ENCODE assay signal across 8 cellular contexts in genomic region chr20:2751347-2751867, GRCh38. TPM values are rescaled to one million over a fixed set of nuclear protein-coding genes. Genes with fewer than 3 reads are reported as not detected.
A peak's percentile ranks its signal among the peaks of the same experiment; 100 is the strongest.
DNase-seq lines count a peak whose midpoint lies in the region; ATAC-seq and TF ChIP-seq lines count a peak whose summit lies in the region.

No MANE protein-coding gene starts in this region.

- peak overlapping the region; percentile 50; the same call in 1 of the 2 replicates for H3K27ac ChIP-seq in VCaP
- peak overlapping the region; percentile 49 for H3K27ac ChIP-seq in hepatocyte
- peak overlapping the region in 5 of 8 donors; percentile 12 to 61 (median 49) for H3K27ac ChIP-seq in spleen
- H3K27ac ChIP-seq in caudate nucleus (ENCODE audit: low read depth, low read length): no peak overlapping the region

- TF ChIP-seq CTCF in VCaP (conservative IDR thresholded peaks at IDR 0.05): no peak
- no peak for TF ChIP-seq CTCF in hepatocyte (IDR thresholded peaks at IDR 0.05; ENCODE audit: poor library complexity)
- no peak for TF ChIP-seq CTCF in spleen (IDR thresholded peaks at IDR 0.05 in 8 of 11, conservative IDR thresholded peaks at IDR 0.05 in 3 of 11)

- peak overlapping the region; percentile 96 for H3K4me2 ChIP-seq in hepatocyte

- H3K4me3 ChIP-seq in hepatocyte: peak overlapping the region; percentile 30
- peak overlapping the region; percentile 24 to 78 (median 44) for H3K4me3 ChIP-seq in spleen

- H3K27me3 ChIP-seq in hepatocyte (peaks cover 64% of the 10 kb centered on the region), spleen (replicated peaks in 1 of 7) (peaks cover 0 to 83% (median 35%) of the 10 kb centered on the region in 7 donors)

- DNase-seq in NCI-H1092 treated with DMSO at 0.1 percent for 48 hours (lab: John Stamatoyannopoulos, UW) (peak; percentile 16), NCI-H1092 (lab: John Stamatoyannopoulos, UW) (no peak), hepatocyte (ENCODE audit: low spot score) (no peak), spleen (peak; percentile 66), caudate nucleus (lab: John Stamatoyannopoulos, UW) (no peak)

- H3K9me2 ChIP-seq in hepatocyte (replicated peaks; ENCODE audit: insufficient read depth): no peaks in the 10 kb centered on the region

- ATAC-seq in HG03354 (IDR thresholded peaks at IDR 0.05; ENCODE audit: poor library complexity, severe bottlenecking, unreplicated experiment) (no peak), HG03439 (IDR thresholded peaks at IDR 0.05; ENCODE audit: unreplicated experiment) (no peak)

- no peaks in the 10 kb centered on the region for H3K9me3 ChIP-seq in hepatocyte (ENCODE audit: low read depth)
- no peaks in the 10 kb centered on the region for H3K9me3 ChIP-seq in spleen

- H2AFZ ChIP-seq in hepatocyte: peak overlapping the region; percentile 63

- no peak for TF ChIP-seq POLR2A in spleen (IDR thresholded peaks at IDR 0.05)

- H3K4me1 ChIP-seq in hepatocyte (ENCODE audit: insufficient read depth) (peaks cover 25% of the 10 kb centered on the region), spleen (peaks cover 13 to 52% (median 35%) of the 10 kb centered on the region in 6 donors)

- WGBS in hepatocyte (ENCODE audit: low lambda C conversion rate, missing lambda C conversion rate): 4% methylated on average over 13 of the region's 25 CpGs
- 2 to 3% (median 3%) methylated on average over 8 to 25 of the region's 25 CpGs for WGBS in spleen, 5 donors

- H4K20me1 ChIP-seq in hepatocyte (ENCODE audit: insufficient read depth, poor library complexity, severe bottlenecking): no peaks in the 10 kb centered on the region

- intact Hi-C loops in spleen (cut with DNase I; ENCODE audit: low total_unique reads): no loop called here

- no peaks in the 10 kb centered on the region for H3K79me2 ChIP-seq in hepatocyte

- H3K36me3 ChIP-seq in hepatocyte (replicated peaks; ENCODE audit: insufficient read depth, low read depth) (no peaks in the 10 kb centered on the region), spleen (no peaks in the 10 kb centered on the region)

RNA-seq across cellular contexts. Expression of gene CPXM1, which starts 49.0 kb away (rescaled TPM):
- total RNA-seq in hepatocyte: 47.9 and 57.8 TPM in 2 replicates
- polyA plus RNA-seq in hepatocyte: 66.3 and 82.5 TPM in 2 replicates
- total RNA-seq in spleen: 1 to 10 TPM in 2 of 7 donors, under 1 TPM in 5; 0.23 to 1.9 (median 0.44) TPM
- 1 to 10 TPM in 1 of 3 donors, under 1 TPM in 2; 0.41 to 2.9 (median 0.64) TPM for polyA plus RNA-seq in spleen

RNA-seq across cellular contexts. Expression of gene EBF4, which starts 58.8 kb away (rescaled TPM):
- total RNA-seq in hepatocyte: 10.7 and 11.6 TPM in 2 replicates
- polyA plus RNA-seq in hepatocyte: 17.9 and 27.1 TPM in 2 replicates
- 10 to 100 TPM in 2 of 7 donors, 1 to 10 TPM in 5; 3.9 to 19.2 (median 6.9) TPM for total RNA-seq in spleen
- 1 to 10 TPM; 2.5 to 4.8 (median 4.8) TPM for polyA plus RNA-seq in spleen

Comparison
In these comparisons a context has a peak if more than half of its experiments do, and no peak if none do; other contexts are left out.
1. DNase-seq: peak in NCI-H1092 treated with DMSO at 0.1 percent for 48 hours (single experiment) and spleen (single experiment); none in NCI-H1092 (single experiment), hepatocyte (single experiment) and caudate nucleus (0 of 61).
2. RNA of gene CPXM1, which starts 49.0 kb away (total RNA-seq): 47.9 to 57.8 TPM in hepatocyte; 0.23 to 1.9 TPM in spleen; every median in the first group is over 10 times any median in the second.